In the genomic region with DNA sequence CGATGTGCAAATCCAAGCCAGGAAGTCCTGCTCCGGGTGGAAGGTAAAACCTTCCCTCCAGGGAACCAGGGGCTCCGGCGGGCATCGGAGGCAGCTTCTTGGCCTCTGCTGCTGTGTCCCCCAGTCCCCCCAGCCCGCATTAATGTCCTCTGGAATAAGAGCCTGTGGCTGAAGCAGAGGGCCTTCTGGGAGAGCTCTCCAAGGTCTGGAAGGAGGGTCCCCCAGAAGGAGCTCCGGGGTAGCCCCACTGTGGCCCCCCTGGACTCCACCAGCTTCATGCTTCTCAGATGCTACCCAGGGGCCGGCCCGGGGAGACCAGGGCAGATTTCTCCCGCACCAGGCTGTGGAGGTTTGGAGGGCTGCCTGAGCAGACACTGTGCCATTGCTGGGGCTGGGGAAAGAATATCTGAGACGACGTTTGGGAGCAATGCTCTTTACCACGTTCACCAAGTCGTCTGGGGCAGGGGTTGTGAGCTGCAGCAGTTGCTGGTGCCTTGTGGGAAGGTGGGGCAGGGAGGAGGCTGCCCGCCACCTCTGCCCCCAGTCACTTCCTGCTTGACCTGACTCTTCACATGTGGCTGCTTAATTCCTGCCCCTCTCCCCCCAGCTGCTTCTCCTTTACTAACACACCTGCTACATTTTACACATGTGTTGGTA, we compare ENCODE assay signal across 12 cellular contexts. TPM values are rescaled to one million over a fixed set of nuclear protein-coding genes. Genes with fewer than 3 reads are reported as not detected.
DNase-seq lines count a peak whose midpoint lies in the region; ATAC-seq and TF ChIP-seq lines count a peak whose summit lies in the region.
"Had no signal": no experiment of that assay in that cellular context is flagged by ENCODE, and none has a peak within 500 bp of the region (broad histone marks: within the 10 kb centered on the region; RNA-seq: fewer than 3 reads in every experiment).

No MANE protein-coding gene starts in this region.

- H3K27ac Mint-ChIP-seq in CD4-positive, alpha-beta T cell: peak overlapping the region; percentile 84
- peak overlapping the region; percentile 91 to 93 for H3K27ac Mint-ChIP-seq in T-cell
- peak overlapping the region; percentile 71 to 93 (median 87) for H3K27ac Mint-ChIP-seq in immature natural killer cell

- TF ChIP-seq CTCF in CD4-positive, alpha-beta T cell (IDR thresholded peaks at IDR 0.05): no peak

- DNase-seq in CD4-positive, alpha-beta T cell: no peak
- DNase-seq in GM19240 (ENCODE audit: insufficient read length, low spot score) (peak; percentile 40), T-cell (peak in 5 of 34 experiments; percentile 14 to 44 (median 20)), immature natural killer cell (peak; percentile 51 to 62 (median 59)), amygdala (lab: John Stamatoyannopoulos, UW) (no peak), HuH-7 (ENCODE audit: low spot score) (no peak), 8988T (no peak)
- DNase-seq: left ventricle myocardium inferior, NCI-H345, spleen had no signal

- H3K4me1 Mint-ChIP-seq in CD4-positive, alpha-beta T cell (ENCODE audit: low read depth): peaks cover 32% of the 10 kb centered on the region
- H3K4me1 Mint-ChIP-seq in T-cell (peaks cover 41 to 48% (median 46%) of the 10 kb centered on the region in 3 donors), immature natural killer cell (peaks cover 38 to 40% of the 10 kb centered on the region in 2 donors)

- no peaks in the 10 kb centered on the region for H3K27me3 ChIP-seq in CD4-positive, alpha-beta T cell (ENCODE audit: control insufficient read depth, insufficient read depth, low read length)
- H3K27me3 ChIP-seq: spleen had no signal

- CTCF ChIA-PET in CD4-positive, alpha-beta T cell (lab: Charles Lee): no interaction called here
- CTCF ChIA-PET in T-cell (lab: Charles Lee): no interaction called here

- no peaks in the 10 kb centered on the region for H3K9me3 ChIP-seq in CD4-positive, alpha-beta T cell (ENCODE audit: control insufficient read depth, low read length)
- H3K9me3 ChIP-seq: left ventricle myocardium inferior, spleen had no signal

- H3K4me3 Mint-ChIP-seq in CD4-positive, alpha-beta T cell: peak overlapping the region; percentile 72
- peak overlapping the region; percentile 32 to 76 (median 49) for H3K4me3 Mint-ChIP-seq in T-cell
- H3K4me3 Mint-ChIP-seq in immature natural killer cell: peak overlapping the region; percentile 70 to 84 (median 79)

- POLR2A ChIA-PET in CD4-positive, alpha-beta T cell (lab: Charles Lee): interaction anchor here (0.9 to 1.2 kb wide), 3 partner anchors 12 to 83 kb away, joined by 3 to 5 read pairs (median 3); a partner anchor contains a TSS
- POLR2A ChIA-PET in T-cell (lab: Charles Lee): no interaction called here

- intact Hi-C loops in CD4-positive, alpha-beta T cell (cut with DNase I, micrococcal nuclease): no loop called here

- peak; percentile 52 for ATAC-seq in CD4-positive, alpha-beta T cell (ENCODE audit: poor library complexity)
- ATAC-seq in T-cell (replicated peaks in 1 of 4): peak; percentile 57 to 79 (median 74)
- ATAC-seq in HG03439 (IDR thresholded peaks at IDR 0.05; ENCODE audit: unreplicated experiment): no peak

- peaks cover 12% of the 10 kb centered on the region for H3K36me3 Mint-ChIP-seq in CD4-positive, alpha-beta T cell (ENCODE audit: low read depth)
- H3K36me3 Mint-ChIP-seq in T-cell (peaks cover 8% of the 10 kb centered on the region), immature natural killer cell (peaks cover 6 to 17% (median 12%) of the 10 kb centered on the region in 3 donors)

- peak overlapping the region; percentile 23 for H3K27ac ChIP-seq in CD4-positive, alpha-beta T cell (ENCODE audit: low read depth, low read length)
- H3K27ac ChIP-seq: C4-2B, left ventricle myocardium inferior had no signal

- no peaks in the 10 kb centered on the region for H3K27me3 Mint-ChIP-seq in CD4-positive, alpha-beta T cell
- H3K27me3 Mint-ChIP-seq in T-cell: no peaks in the 10 kb centered on the region
- H3K27me3 Mint-ChIP-seq in immature natural killer cell (ENCODE audit: low read depth in 3 of 3): peaks cover 1 to 3% (median 2%) of the 10 kb centered on the region in 3 donors

- no peaks in the 10 kb centered on the region for H3K9me3 Mint-ChIP-seq in CD4-positive, alpha-beta T cell
- H3K9me3 Mint-ChIP-seq in T-cell (no peaks in the 10 kb centered on the region), immature natural killer cell (no peaks in the 10 kb centered on the region)

RNA-seq across cellular contexts. Expression of a gene that starts 8.3 kb away (rescaled TPM):
- 1 to 10 TPM; 2.5 to 2.7 TPM for total RNA-seq in CD4-positive, alpha-beta T cell
- 1 to 10 TPM; 3.6 to 7.6 (median 5.6) TPM for total RNA-seq in T-cell
- 1 to 10 TPM in 2 of 3 donors, under 1 TPM in 1; 0.83 to 5.5 (median 3.4) TPM for polyA plus RNA-seq in immature natural killer cell

RNA-seq across cellular contexts. Expression of a gene that starts 13.4 kb away (rescaled TPM):
- total RNA-seq in CD4-positive, alpha-beta T cell: 10 to 100 TPM; 46.2 to 49.7 TPM
- 10 to 100 TPM; 51.4 to 69.9 (median 63.4) TPM for total RNA-seq in T-cell
- polyA plus RNA-seq in immature natural killer cell: 1 to 10 TPM in 2 of 3 donors, under 1 TPM in 1; 0.97 to 3.5 (median 1.7) TPM

RNA-seq across cellular contexts. Expression of a gene that starts 33.9 kb away (rescaled TPM):
- total RNA-seq in CD4-positive, alpha-beta T cell: 10 to 100 TPM; 39.3 to 41.8 TPM
- total RNA-seq in T-cell: 10 to 100 TPM; 48.3 to 65.9 (median 64.1) TPM
- polyA plus RNA-seq in immature natural killer cell: 10 to 100 TPM; 20.9 to 47.1 (median 30.8) TPM

RNA-seq across cellular contexts. Expression of a gene that starts 46.5 kb away (rescaled TPM):
- total RNA-seq in CD4-positive, alpha-beta T cell: 10 to 100 TPM; 32.1 to 32.9 TPM
- total RNA-seq in T-cell: 10 to 100 TPM; 27.7 to 35.5 (median 30.3) TPM
- 100 to 1,000 TPM in 1 of 3 donors, 10 to 100 TPM in 2; 60.5 to 135 (median 69.4) TPM for polyA plus RNA-seq in immature natural killer cell

Comparison
In these comparisons a context has a peak if more than half of its experiments do, and no peak if none do; other contexts are left out.
1. DNase-seq: peak in GM19240 (single experiment) and immature natural killer cell (3 of 3); none in CD4-positive, alpha-beta T cell (0 of 10), amygdala (0 of 56), HuH-7 (single experiment) and 8988T (single experiment).
2. Peak in every context shown above with its lines, with median percentiles within 50 percentile points of each other: H3K27ac Mint-ChIP-seq and H3K4me3 Mint-ChIP-seq.